ENCODE assay signal across 21 cellular contexts in the genomic region with DNA sequence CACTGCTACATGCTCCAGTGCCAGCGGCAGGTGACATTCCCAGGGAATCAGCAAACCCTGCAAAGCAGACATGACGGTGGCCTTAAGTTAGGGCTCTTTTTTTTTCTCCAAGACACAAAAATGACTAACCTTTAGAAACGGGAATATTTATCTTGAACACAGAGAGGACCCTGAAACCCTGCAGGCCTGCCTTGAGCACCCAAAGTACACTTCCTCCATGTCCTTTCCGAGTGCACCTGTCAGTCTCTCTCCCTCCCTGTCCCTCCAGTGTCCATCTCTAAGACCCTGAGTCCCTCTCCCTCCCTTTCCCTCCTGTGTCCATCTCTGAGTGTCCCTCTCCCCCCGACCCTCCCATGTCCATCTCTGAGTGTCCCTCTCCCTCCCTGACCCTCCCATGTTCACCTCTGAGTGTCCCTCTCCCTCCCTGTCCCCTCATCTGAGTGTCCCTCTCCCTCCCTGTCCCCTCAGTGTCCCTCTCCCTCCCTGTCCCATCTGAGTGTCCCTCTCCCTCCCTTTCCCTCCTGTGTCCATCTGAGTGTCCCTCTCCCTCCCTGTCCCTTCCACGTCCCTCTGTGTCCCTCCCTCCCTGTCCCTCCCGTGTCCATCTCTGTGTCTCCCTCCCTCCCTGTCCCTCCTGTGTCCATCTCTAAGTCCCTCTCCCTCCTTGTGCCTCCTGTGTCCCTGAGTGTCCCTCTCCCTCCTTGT. TPM values are rescaled to one million over a fixed set of nuclear protein-coding genes. Genes with fewer than 3 reads are reported as not detected.
A peak's percentile ranks its signal among the peaks of the same experiment; 100 is the strongest.
DNase-seq lines count a peak whose midpoint lies in the region; FAIRE-seq and TF ChIP-seq lines count a peak whose summit lies in the region.
"Had no signal": no experiment of that assay in that cellular context is flagged by ENCODE, and none has a peak within 500 bp of the region (broad histone marks: within the 10 kb centered on the region; RNA-seq: fewer than 3 reads in every experiment).

No MANE protein-coding gene starts in this region.

- peaks cover 42% of the 10 kb centered on the region for H3K4me1 Mint-ChIP-seq in Calu3 (ENCODE audit: low read depth, unreplicated experiment)
- H3K4me1 Mint-ChIP-seq in H9: no peaks in the 10 kb centered on the region
- peaks cover 18% of the 10 kb centered on the region for H3K4me1 Mint-ChIP-seq in neural crest cell

- H3K4me1 ChIP-seq in H9 (ENCODE audit: insufficient read depth, low read length) (peaks cover 2% of the 10 kb centered on the region), SJCRH30 (0 out of 2 replicates have a peak, but pooled peaks cover 3% of the 10 kb centered on the region)
- H3K4me1 ChIP-seq: vagina had no signal

- no peak overlapping the region for H3K23ac ChIP-seq in H9 (ENCODE audit: insufficient read length, low read depth, low read length)

- H2AFZ ChIP-seq in H9 (ENCODE audit: low read length): no peak overlapping the region

- DNase-seq in Calu3 (no peak), H9 (peak; percentile 17), bronchial epithelial cell (ENCODE audit: low read depth) (no peak), neural crest cell (ENCODE audit: low read depth, low spot score) (no peak), SJCRH30 (no peak), SHP77 (lab: John Stamatoyannopoulos, UW) (no peak), HPDE6-E6E7 (ENCODE audit: extremely low spot score) (no peak)
- DNase-seq: activated CD4-positive, alpha-beta T cell treated with anti-CD3 and anti-CD28 coated beads for 36 hours; activated naive CD4-positive, alpha-beta T cell treated with anti-CD3 and anti-CD28 coated beads for 36 hours; activated T-cell treated with anti-CD3 and anti-CD28 coated beads, Interleukin-2, amount 50 U/mL, for 4 hours; C1 segment of cervical spinal cord; cerebellar nuclear complex; EL; Karpas-422; MV-4-11; NCI-H1694 treated with DMSO at 0.1 percent for 48 hours; NCI-H526 treated with DMSO at 0.1 percent for 48 hours; T-helper 2 cell had no signal

- H4K5ac ChIP-seq in H9 (ENCODE audit: insufficient read length, low read depth, low read length): no peak overlapping the region

- TF ChIP-seq CTCF in Calu3 (IDR thresholded peaks at IDR 0.05; ENCODE audit: unreplicated experiment): no peak
- TF ChIP-seq CTCF in H9 (conservative IDR thresholded peaks at IDR 0.05): no peak
- no peak for TF ChIP-seq CTCF in bronchial epithelial cell (IDR thresholded peaks at IDR 0.05; ENCODE audit: insufficient read depth, low read length, severe bottlenecking)
- TF ChIP-seq CTCF in neural crest cell (conservative IDR thresholded peaks at IDR 0.05): no peak

- no peak overlapping the region for H3K4ac ChIP-seq in H9 (ENCODE audit: low read depth, low read length)

- H3K4me2 ChIP-seq in H9 (ENCODE audit: insufficient read depth, insufficient read length, low read length): no peak overlapping the region

- H3K9me3 Mint-ChIP-seq in Calu3 (ENCODE audit: low read depth, unreplicated experiment): no peaks in the 10 kb centered on the region
- no peaks in the 10 kb centered on the region for H3K9me3 Mint-ChIP-seq in H9
- H3K9me3 Mint-ChIP-seq in neural crest cell: no peaks in the 10 kb centered on the region
- H3K9me3 Mint-ChIP-seq: activated naive CD4-positive, alpha-beta T cell treated with anti-CD3 and anti-CD28 coated beads for 36 hours; activated T-cell treated with anti-CD3 and anti-CD28 coated beads, Interleukin-2, amount 50 U/mL, for 4 hours had no signal

- intact Hi-C loops in Calu3 (cut with micrococcal nuclease; ENCODE audit: unreplicated experiment): loop anchor here (10.0 kb wide), 1 partner anchor 132 kb away; no protein-coding TSS in a partner anchor

- H3K56ac ChIP-seq in H9 (ENCODE audit: insufficient read length, low read depth, low read length): no peak overlapping the region

- BruUV-seq in Calu3 (replicated peaks; lab: Mats Ljungman, UMichigan): no TSS peak

- no peak overlapping the region for H2BK20ac ChIP-seq in H9 (ENCODE audit: low read depth, low read length, poor library complexity, severe bottlenecking)

- H3K27me3 ChIP-seq in H9 (ENCODE audit: insufficient read depth, low read length): no peaks in the 10 kb centered on the region
- no peaks in the 10 kb centered on the region for H3K27me3 ChIP-seq in bronchial epithelial cell (ENCODE audit: control insufficient read depth, insufficient read depth, low read length)
- H3K27me3 ChIP-seq in SJCRH30: no peaks in the 10 kb centered on the region
- H3K27me3 ChIP-seq: vagina had no signal

- no peaks in the 10 kb centered on the region for H3K79me1 ChIP-seq in H9 (ENCODE audit: insufficient read depth, low read depth, low read length, poor library complexity, severe bottlenecking)

- H3K27me3 Mint-ChIP-seq in Calu3 (ENCODE audit: unreplicated experiment) (no peaks in the 10 kb centered on the region), H9 (ENCODE audit: low read depth) (peaks cover 15% of the 10 kb centered on the region), neural crest cell (ENCODE audit: low read depth) (peaks cover 6% of the 10 kb centered on the region)

- H2BK15ac ChIP-seq in H9 (ENCODE audit: low read depth, low read length): no peak overlapping the region

- H2BK12ac ChIP-seq in H9 (ENCODE audit: insufficient read length, low read depth, low read length): no peak overlapping the region

- no peak overlapping the region for H2BK120ac ChIP-seq in H9 (ENCODE audit: low read depth, low read length, poor library complexity, severe bottlenecking)

- no peak overlapping the region for H4K8ac ChIP-seq in H9 (replicated peaks; ENCODE audit: insufficient read length, low read depth, low read length)

- H3K4me3 ChIP-seq in bronchial epithelial cell (ENCODE audit: low read depth, low read length) (no peak overlapping the region), SJCRH30 (no peak overlapping the region)
- H3K4me3 ChIP-seq: skin epidermis, vagina had no signal

- no peak overlapping the region for H2BK5ac ChIP-seq in H9 (ENCODE audit: insufficient read length, low read length)

- no peaks in the 10 kb centered on the region for H3K23me2 ChIP-seq in H9 (ENCODE audit: insufficient read length, low read depth, low read length, poor library complexity, severe bottlenecking)

- no peak overlapping the region for H3K9ac ChIP-seq in H9 (ENCODE audit: extremely low read depth, insufficient read length, low read length)

- H3K4me3 Mint-ChIP-seq in Calu3 (ENCODE audit: low read depth, unreplicated experiment) (no peak overlapping the region), H9 (no peak overlapping the region), neural crest cell (peak overlapping the region; percentile 49)
- H3K4me3 Mint-ChIP-seq: activated CD4-positive, alpha-beta T cell treated with anti-CD3 and anti-CD28 coated beads for 36 hours; activated naive CD4-positive, alpha-beta T cell treated with anti-CD3 and anti-CD28 coated beads for 36 hours; activated T-cell treated with anti-CD3 and anti-CD28 coated beads, Interleukin-2, amount 50 U/mL, for 4 hours had no signal

- H3K36me3 ChIP-seq in bronchial epithelial cell (ENCODE audit: control insufficient read depth, insufficient read depth, low read length) (no peaks in the 10 kb centered on the region), SJCRH30 (no peaks in the 10 kb centered on the region)
- H3K36me3 ChIP-seq: vagina had no signal

- H3K27ac Mint-ChIP-seq in Calu3 (ENCODE audit: unreplicated experiment) (peak overlapping the region; percentile 40), H9 (no peak overlapping the region; a peak in 1 of 7 replicates), neural crest cell (ENCODE audit: unreplicated experiment) (no peak overlapping the region)
- H3K27ac Mint-ChIP-seq: activated CD4-positive, alpha-beta T cell treated with anti-CD3 and anti-CD28 coated beads for 36 hours; activated naive CD4-positive, alpha-beta T cell treated with anti-CD3 and anti-CD28 coated beads for 36 hours had no signal

- H4K20me1 ChIP-seq in H9 (ENCODE audit: control insufficient read depth, insufficient read depth, insufficient read length): no peaks in the 10 kb centered on the region

- no peak overlapping the region for H2AK5ac ChIP-seq in H9 (ENCODE audit: insufficient read length, low read length)

- CTCF ChIA-PET in Calu3 (lab: Charles Lee): no interaction called here

- H3K36me3 Mint-ChIP-seq in Calu3 (ENCODE audit: insufficient read depth, unreplicated experiment) (peaks cover 48% of the 10 kb centered on the region), H9 (ENCODE audit: insufficient read depth in 1 of 3, low read depth in 3 of 3) (no peaks in the 10 kb centered on the region; a peak in 1 of 7 replicates), neural crest cell (ENCODE audit: low read depth) (no peaks in the 10 kb centered on the region)

- no peak overlapping the region for H3K18ac ChIP-seq in H9 (ENCODE audit: insufficient read length, low read depth, low read length)

- H3K27ac ChIP-seq in H9 (ENCODE audit: insufficient read length, low read depth, low read length) (no peak overlapping the region), SJCRH30 (no peak overlapping the region)
- H3K27ac ChIP-seq: skin epidermis, vagina had no signal

- H3K14ac ChIP-seq in H9 (ENCODE audit: insufficient read depth, low read length): no peak overlapping the region

- H3K9me3 ChIP-seq in H9 (ENCODE audit: control insufficient read depth, low read depth, low read length): no peaks in the 10 kb centered on the region
- H3K9me3 ChIP-seq in SJCRH30 (replicated peaks): no peaks in the 10 kb centered on the region
- H3K9me3 ChIP-seq: vagina had no signal

- no peak overlapping the region for H3T11ph ChIP-seq in H9 (ENCODE audit: low read length)

- peak; percentile 83 for FAIRE-seq in bronchial epithelial cell (lab: Jason Lieb, UNC)
- FAIRE-seq: RCC 7860 had no signal

- no peak overlapping the region for H4K91ac ChIP-seq in H9 (ENCODE audit: insufficient read length, low read depth, low read length)

- H3K79me2 ChIP-seq in H9 (ENCODE audit: insufficient read depth, low read length): no peaks in the 10 kb centered on the region

- WGBS in H9 (ENCODE audit: extremely low coverage, insufficient read length, low lambda C conversion rate): no CpG with 5 or more reads among the region's 7 CpGs

RNA-seq across cellular contexts. Expression of a gene that starts 51.2 kb away (rescaled TPM):
- total RNA-seq in Calu3 (2022): 0.12 TPM in 1 of 2 replicates, not detected in the other
- total RNA-seq in H9 (2021): 0.17 and 0.24 TPM in 2 replicates
- 0.13 TPM in 1 of 2 replicates, not detected in the other for total RNA-seq in bronchial epithelial cell
- total RNA-seq in neural crest cell: 1.6 and 2.4 TPM in 2 replicates
- total RNA-seq in SJCRH30 (2014; rRNA removed; shearing (Covaris generic)): 0.84 and 2.4 TPM in 2 replicates
